In the genomic region with DNA sequence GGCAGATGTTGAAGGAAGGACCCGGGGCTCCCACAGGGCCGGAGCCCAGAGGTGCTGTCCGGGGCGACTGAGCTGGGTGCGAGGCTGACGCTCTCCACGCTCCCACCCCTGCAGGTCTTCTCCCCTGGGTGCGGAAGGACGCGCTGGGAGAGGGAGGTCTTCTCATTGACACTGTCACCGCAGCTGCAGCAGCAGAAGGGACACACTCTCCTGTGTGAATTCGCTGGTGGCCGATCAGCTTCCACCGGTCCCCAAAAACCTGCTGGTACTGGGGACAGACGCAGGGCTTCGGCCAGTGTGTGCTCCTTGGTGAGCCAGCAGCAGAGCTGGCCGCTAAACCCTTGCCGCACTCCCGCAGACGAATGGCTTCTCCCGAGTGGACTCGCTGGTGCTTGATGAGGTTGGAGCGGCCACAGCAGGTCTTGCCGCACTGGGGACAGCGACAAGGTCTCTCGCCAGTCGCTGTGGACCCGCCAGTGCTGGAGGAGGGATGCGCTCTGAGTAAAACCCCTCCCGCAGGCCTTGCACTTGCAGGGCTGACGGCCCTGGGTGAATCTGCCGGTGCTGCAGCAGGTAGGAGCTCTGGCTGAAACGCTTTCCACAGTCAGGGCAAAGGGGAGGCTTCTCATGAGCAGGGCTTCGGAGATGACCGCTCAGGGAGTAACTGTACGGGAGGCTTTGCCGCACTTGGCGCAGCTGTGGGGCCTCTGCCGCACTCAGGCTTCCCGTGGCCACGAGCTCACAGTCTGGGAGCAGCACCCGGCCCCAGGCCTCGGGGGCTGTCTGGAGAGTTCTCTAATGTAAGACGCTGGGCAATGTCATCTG, we compare ENCODE assay signal across 21 cellular contexts. TPM values are rescaled to one million over a fixed set of nuclear protein-coding genes. Genes with fewer than 3 reads are reported as not detected.
A peak's percentile ranks its signal among the peaks of the same experiment; 100 is the strongest.
DNase-seq lines count a peak whose midpoint lies in the region; ATAC-seq lines count a peak whose summit lies in the region.
"Had no signal": no experiment of that assay in that cellular context is flagged by ENCODE, and none has a peak within 500 bp of the region (broad histone marks: within the 10 kb centered on the region; RNA-seq: fewer than 3 reads in every experiment).

No MANE protein-coding gene starts in this region.

- H3K4me3 ChIP-seq in Karpas-422 (ENCODE audit: low read length), result no peak overlapping the region
- H3K4me3 ChIP-seq: GM23248, Peyer's patch, SJCRH30 had no signal

- H3K27ac ChIP-seq in Karpas-422 (ENCODE audit: low read length), result no peak overlapping the region
- H3K27ac ChIP-seq: GM23248, Peyer's patch, SJCRH30 had no signal

- H3K79me2 ChIP-seq in Karpas-422 (ENCODE audit: low read length), result no peaks in the 10 kb centered on the region

- peak; percentile 12 for DNase-seq in Karpas-422
- DNase-seq in posterior vena cava (ENCODE audit: low spot score), result peak; percentile 76
- no peak for DNase-seq in activated CD8-positive, alpha-beta memory T cell treated with anti-CD3 and anti-CD28 coated beads, Interleukin-2, amount 50 U/mL, for 4 hours
- DNase-seq in foreskin melanocyte, result no peak
- DNase-seq: DMS53; GM23248; Kasumi-1; NCI-H1694; NCI-H2081; NCI-H2171; NCI-H345; NCI-H524; NCI-H774; NK-92 treated with Interleukin-12 subunit alpha and Interleukin-12 subunit beta, amount 100 ng/mL, for 24 hours; SJCRH30 had no signal

- no peak overlapping the region for H3K4me2 ChIP-seq in Karpas-422 (ENCODE audit: low read depth, low read length, poor library complexity, severe bottlenecking)

- H3K4me1 ChIP-seq in ES-I3 (ENCODE audit: insufficient read depth, low read length), result peaks cover 3% of the 10 kb centered on the region; the same call in 1 of the 2 replicates
- H3K4me1 ChIP-seq in Karpas-422 (ENCODE audit: low read length), result peaks cover 24% of the 10 kb centered on the region
- H3K4me1 ChIP-seq: Peyer's patch, SJCRH30 had no signal

- intact Hi-C loops in posterior vena cava (cut with DNase I), result no loop called here

- no peaks in the 10 kb centered on the region for H3K27me3 ChIP-seq in Karpas-422 (ENCODE audit: low read length)
- H3K27me3 ChIP-seq: Peyer's patch, SJCRH30 had no signal

- H4K20me1 ChIP-seq in Karpas-422 (ENCODE audit: insufficient read depth, low read depth, low read length), result no peaks in the 10 kb centered on the region

- H3K9me3 ChIP-seq in ES-I3 (ENCODE audit: control insufficient read depth, insufficient read depth, low read length) (no peaks in the 10 kb centered on the region), Karpas-422 (ENCODE audit: low read length) (no peaks in the 10 kb centered on the region)
- H3K9me3 ChIP-seq: Peyer's patch, SJCRH30 had no signal

- no peak overlapping the region for H2AFZ ChIP-seq in Karpas-422 (ENCODE audit: low read length)
- H2AFZ ChIP-seq: GM23248 had no signal

- H3K9me2 ChIP-seq in Karpas-422 (replicated peaks; ENCODE audit: insufficient read depth, low read length), result no peaks in the 10 kb centered on the region

- ATAC-seq in esophagus mucosa, result peak; percentile 7
- ATAC-seq in HG02642 (IDR thresholded peaks at IDR 0.05; ENCODE audit: poor library complexity, unreplicated experiment), result no peak

- H3K9ac ChIP-seq in ES-I3 (ENCODE audit: low read depth, low read length), result peak overlapping the region; percentile 30; the same call in 1 of the 2 replicates
- no peak overlapping the region for H3K9ac ChIP-seq in Karpas-422 (ENCODE audit: low read length)
- H3K9ac ChIP-seq: GM23248 had no signal

- no peaks in the 10 kb centered on the region for H3K36me3 ChIP-seq in ES-I3 (ENCODE audit: insufficient read depth, low read length)
- no peaks in the 10 kb centered on the region for H3K36me3 ChIP-seq in Karpas-422 (ENCODE audit: insufficient read depth, low read length)
- H3K36me3 ChIP-seq: Peyer's patch, SJCRH30 had no signal

RNA-seq across cellular contexts. Expression of a gene that starts 6.2 kb away (rescaled TPM):
- not detected in 2 replicates for total RNA-seq in Karpas-422 (2014; rRNA removed; shearing (Covaris generic); ENCODE audit: low replicate concordance)
- 0.32 TPM for total RNA-seq in esophagus mucosa
- 1 to 10 TPM; 1.0 to 1.9 TPM for total RNA-seq in posterior vena cava

RNA-seq across cellular contexts. Expression of a gene that starts 8.3 kb away (rescaled TPM):
- total RNA-seq in Karpas-422 (2014; rRNA removed; shearing (Covaris generic); ENCODE audit: low replicate concordance), result not detected in 2 replicates
- total RNA-seq in esophagus mucosa, result 0.48 TPM
- 1 to 10 TPM; 1.1 to 1.5 TPM for total RNA-seq in posterior vena cava
- total RNA-seq: B cell, GM23248, MCF 10A, Peyer's patch, SJCRH30 had no signal

RNA-seq across cellular contexts. Expression of a gene that starts 22.9 kb away (rescaled TPM):
- total RNA-seq in Karpas-422 (2014; rRNA removed; shearing (Covaris generic); ENCODE audit: low replicate concordance), result 1.5 and 2.3 TPM in 2 replicates
- total RNA-seq in esophagus mucosa (9.4 TPM), posterior vena cava (1 to 10 TPM; 6.4 to 8.3 TPM)

RNA-seq across cellular contexts. Expression of a gene that starts 35.5 kb away (rescaled TPM):
- total RNA-seq in Karpas-422 (2014; rRNA removed; shearing (Covaris generic); ENCODE audit: low replicate concordance), result not detected in 2 replicates
- total RNA-seq in esophagus mucosa, result 4.3 TPM
- 100 to 1,000 TPM; 232 to 239 TPM for total RNA-seq in posterior vena cava

RNA-seq across cellular contexts. Expression of a gene that starts 43.3 kb away (rescaled TPM):
- not detected in 2 replicates for total RNA-seq in Karpas-422 (2014; rRNA removed; shearing (Covaris generic); ENCODE audit: low replicate concordance)
- not detected for total RNA-seq in esophagus mucosa
- under 1 TPM in 1 of 2 donors, not detected in 1; 0.24 TPM for total RNA-seq in posterior vena cava
- total RNA-seq: B cell, GM23248, MCF 10A, SJCRH30 had no signal

Comparison
In these comparisons a context has a peak if more than half of its experiments do, and no peak if none do; other contexts are left out.
1. DNase-seq: peak in Karpas-422 (single experiment) and posterior vena cava (single experiment); none in activated CD8-positive, alpha-beta memory T cell treated with anti-CD3 and anti-CD28 coated beads, Interleukin-2, amount 50 U/mL, for 4 hours (single experiment) and foreskin melanocyte (single experiment).